9 cellular contexts compared by ENCODE assay signal in the genomic region with DNA sequence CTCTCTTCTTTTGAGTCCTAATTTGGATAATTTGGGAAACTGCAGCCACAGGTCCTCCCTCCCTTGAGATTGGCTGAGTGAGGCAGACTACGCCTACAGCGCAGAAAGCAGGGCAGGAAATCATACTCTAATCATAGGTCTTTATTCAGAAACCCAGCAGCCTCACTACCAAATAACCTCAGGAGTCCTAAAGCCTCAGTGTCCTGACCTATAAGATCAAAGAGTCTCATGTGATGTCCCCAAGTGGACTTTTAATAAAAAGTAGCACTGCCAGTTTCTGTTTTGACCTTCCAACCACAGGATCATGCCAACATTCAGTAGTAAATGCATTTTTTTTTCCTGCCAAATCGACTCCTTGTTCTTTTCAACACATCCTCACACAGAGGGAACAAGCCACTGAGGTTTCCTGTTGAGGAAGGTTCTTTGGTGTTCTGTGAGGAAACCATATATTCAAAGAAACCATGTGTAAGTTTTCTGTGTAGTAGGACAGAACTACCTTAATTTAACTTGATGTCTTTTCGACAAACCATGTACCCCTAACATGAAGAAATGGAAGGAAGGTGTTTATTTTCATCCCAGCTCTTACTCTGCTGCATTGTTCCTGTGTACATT.
A peak's percentile ranks its signal among the peaks of the same experiment; 100 is the strongest.
DNase-seq lines count a peak whose midpoint lies in the region; ATAC-seq, FAIRE-seq and TF ChIP-seq lines count a peak whose summit lies in the region.
"Had no signal": no experiment of that assay in that cellular context is flagged by ENCODE, and none has a peak within 500 bp of the region (broad histone marks: within the 10 kb centered on the region; RNA-seq: fewer than 3 reads in every experiment).

No MANE protein-coding gene starts in this region.

- no peak for TF ChIP-seq RAD21 in IMR-90 (IDR thresholded peaks at IDR 0.05; ENCODE audit: low read length)

- H3K27me3 Mint-ChIP-seq in activated CD4-positive, alpha-beta T cell treated with anti-CD3 and anti-CD28 coated beads, Interleukin-2, amount 10 ng/mL, durations not matched to agents 24 days and 14 days, result no peaks in the 10 kb centered on the region
- peaks cover 1% of the 10 kb centered on the region for H3K27me3 Mint-ChIP-seq in glutamatergic neuron (ENCODE audit: unreplicated experiment)

- peak overlapping the region; percentile 89; the same call in 1 of the 2 replicates for H3K18ac ChIP-seq in IMR-90 (ENCODE audit: low read depth, low read length)

- peak overlapping the region; percentile 67 for H3K4me3 Mint-ChIP-seq in activated CD4-positive, alpha-beta T cell treated with anti-CD3 and anti-CD28 coated beads, Interleukin-2, amount 10 ng/mL, durations not matched to agents 24 days and 14 days
- no peak overlapping the region for H3K4me3 Mint-ChIP-seq in glutamatergic neuron (ENCODE audit: unreplicated experiment)

- POLR2A ChIA-PET in IMR-90 (lab: Charles Lee; ENCODE audit: unreplicated experiment), result interaction anchor here (1.0 kb wide), 1 partner anchor 17 kb away, joined by 3 read pairs; no protein-coding TSS in a partner anchor

- H2AK5ac ChIP-seq in IMR-90 (ENCODE audit: low read depth, low read length), result peak overlapping the region; percentile 7; the same call in 1 of the 2 replicates

- H3K4ac ChIP-seq in IMR-90 (ENCODE audit: low read depth, low read length), result peak overlapping the region; percentile 75

- peak overlapping the region; percentile 38 for H4K91ac ChIP-seq in IMR-90 (ENCODE audit: insufficient read depth, low read depth, low read length)

- H3K9me3 Mint-ChIP-seq in activated CD4-positive, alpha-beta T cell treated with anti-CD3 and anti-CD28 coated beads, Interleukin-2, amount 10 ng/mL, durations not matched to agents 24 days and 14 days, result peaks cover 3% of the 10 kb centered on the region
- no peaks in the 10 kb centered on the region for H3K9me3 Mint-ChIP-seq in glutamatergic neuron (ENCODE audit: unreplicated experiment)

- H3K36me3 Mint-ChIP-seq in activated CD4-positive, alpha-beta T cell treated with anti-CD3 and anti-CD28 coated beads, Interleukin-2, amount 10 ng/mL, durations not matched to agents 24 days and 14 days (ENCODE audit: low read depth), result peaks cover 29% of the 10 kb centered on the region
- peaks cover 3% of the 10 kb centered on the region for H3K36me3 Mint-ChIP-seq in glutamatergic neuron (ENCODE audit: unreplicated experiment)

- DNase-seq in IMR-90, result no peak
- DNase-seq in activated CD4-positive, alpha-beta T cell treated with anti-CD3 and anti-CD28 coated beads, Interleukin-2, amount 10 ng/mL, durations not matched to agents 24 days and 14 days, result peak; percentile 78
- no peak for DNase-seq in esophagus squamous epithelium (lab: John Stamatoyannopoulos, UW)
- peak; percentile 43 for DNase-seq in stimulated activated naive CD8-positive, alpha-beta T cell treated with anti-CD3 and anti-CD28 coated beads, Interleukin-15, Interleukin-2, amounts not matched to agents 100 U/mL and 50 U/mL, for 24 hours
- no peak for DNase-seq in RCC 7860 (ENCODE audit: low spot score)
- DNase-seq in glutamatergic neuron, result no peak
- DNase-seq: NCI-H510A had no signal

- FAIRE-seq in RCC 7860 (lab: Jason Lieb, UNC), result no peak

- H2BK15ac ChIP-seq in IMR-90 (ENCODE audit: low read depth, low read length), result peak overlapping the region; percentile 81; the same call in 2 of the 3 replicates

- peak overlapping the region; percentile 23 to 79 for H4K8ac ChIP-seq in IMR-90 (ENCODE audit: low read depth in 2 of 2, low read length in 2 of 2)

- no peak overlapping the region for H3K4me2 ChIP-seq in IMR-90 (ENCODE audit: low read depth, low read length)

- H2BK20ac ChIP-seq in IMR-90 (ENCODE audit: low read depth, low read length), result peak overlapping the region; percentile 89

- peak overlapping the region; percentile 95 for H4K5ac ChIP-seq in IMR-90 (ENCODE audit: low read depth, low read length)

- no peak overlapping the region for H3K56ac ChIP-seq in IMR-90 (ENCODE audit: extremely low read depth, insufficient read depth, low read length)

- no peaks in the 10 kb centered on the region for H3K27me3 ChIP-seq in IMR-90 (ENCODE audit: control insufficient read depth, insufficient read depth, low read length)
- H3K27me3 ChIP-seq in esophagus squamous epithelium, result no peaks in the 10 kb centered on the region
- H3K27me3 ChIP-seq: neutrophil had no signal

- H3K27ac Mint-ChIP-seq in activated CD4-positive, alpha-beta T cell treated with anti-CD3 and anti-CD28 coated beads, Interleukin-2, amount 10 ng/mL, durations not matched to agents 24 days and 14 days, result peak overlapping the region; percentile 96
- H3K27ac Mint-ChIP-seq in glutamatergic neuron (ENCODE audit: unreplicated experiment), result no peak overlapping the region

- in situ Hi-C loops in IMR-90 (cut with MboI; ENCODE audit: low sequenced_read_pairs), result no loop called here

- TF ChIP-seq POLR2A in IMR-90 (IDR thresholded peaks at IDR 0.05; ENCODE audit: low read depth, low read length) (no peak), esophagus squamous epithelium (IDR thresholded peaks at IDR 0.05) (no peak)

- WGBS in IMR-90 (ENCODE audit: extremely low coverage in 2 of 2, insufficient read length in 1 of 2), 2 experiments, result 100% methylated on average over 2 of the region's 4 CpGs; no CpG with 5 or more reads in 1 of the 2 experiments
- WGBS in esophagus squamous epithelium, 2 donors, result 66 to 72% methylated on average over 2 to 3 of the region's 4 CpGs

- H3K79me1 ChIP-seq in IMR-90 (ENCODE audit: low read depth in 1 of 2, low read length in 2 of 2), result peaks cover 0 to 20% of the 10 kb centered on the region in 2 experiments; a peak in 3 of 4 replicates

- H3K23ac ChIP-seq in IMR-90 (ENCODE audit: low read depth, low read length), result peak overlapping the region; percentile 47

- intact Hi-C loops in IMR-90 (cut with micrococcal nuclease) (no loop called here), esophagus squamous epithelium (cut with DNase I) (no loop called here)
- intact Hi-C loops in activated CD4-positive, alpha-beta T cell treated with anti-CD3 and anti-CD28 coated beads, Interleukin-2, amount 10 ng/mL, durations not matched to agents 24 days and 14 days (cut with micrococcal nuclease), result no loop called here

- H2AFZ ChIP-seq in IMR-90 (replicated peaks; ENCODE audit: low read length, poor library complexity), result peak overlapping the region; percentile 66

- peaks cover 63% of the 10 kb centered on the region for H3K4me1 Mint-ChIP-seq in activated CD4-positive, alpha-beta T cell treated with anti-CD3 and anti-CD28 coated beads, Interleukin-2, amount 10 ng/mL, durations not matched to agents 24 days and 14 days
- no peaks in the 10 kb centered on the region for H3K4me1 Mint-ChIP-seq in glutamatergic neuron (ENCODE audit: low read depth, unreplicated experiment)

- ATAC-seq in IMR-90 (ENCODE audit: low read depth), result no peak
- ATAC-seq in stimulated activated naive CD8-positive, alpha-beta T cell treated with anti-CD3 and anti-CD28 coated beads, Interleukin-15, Interleukin-2, amounts not matched to agents 100 U/mL and 50 U/mL, for 24 hours, result no peak
- no peak for ATAC-seq in GM21423 (IDR thresholded peaks at IDR 0.05; ENCODE audit: unreplicated experiment)

- H3K9ac ChIP-seq in IMR-90 (ENCODE audit: low read depth, low read length), result no peak overlapping the region

- H3K9me1 ChIP-seq in IMR-90 (ENCODE audit: insufficient read depth, low read length), result peaks cover 28% of the 10 kb centered on the region

- CTCF ChIA-PET in IMR-90 (lab: Yijun Ruan, JAX), result interaction anchor here (0.6 kb wide), 1 partner anchor 128 kb away, joined by 6 read pairs; no protein-coding TSS in a partner anchor

- BruUV-seq in IMR-90 (replicated peaks; lab: Mats Ljungman, UMichigan), result no TSS peak

- H3K27ac ChIP-seq in IMR-90 (ENCODE audit: insufficient read depth, low read length) (peak overlapping the region; percentile 13; the same call in 1 of the 2 replicates), esophagus squamous epithelium (peak overlapping the region; percentile 55 to 85 (median 72))
- H3K27ac ChIP-seq: neutrophil had no signal

- H2BK120ac ChIP-seq in IMR-90 (ENCODE audit: low read depth, low read length), result peak overlapping the region; percentile 86

- peaks cover 28% of the 10 kb centered on the region for H3K4me1 ChIP-seq in IMR-90 (ENCODE audit: control insufficient read depth, insufficient read depth, low read length)
- H3K4me1 ChIP-seq in esophagus squamous epithelium, result peaks cover 31 to 82% (median 39%) of the 10 kb centered on the region in 3 donors

- H4K20me1 ChIP-seq in IMR-90 (ENCODE audit: insufficient read depth, low read length), result no peaks in the 10 kb centered on the region; the same call in 1 of the 2 replicates

- no peak overlapping the region for H3K4me3 ChIP-seq in IMR-90 (ENCODE audit: insufficient read depth, low read depth, low read length)
- no peak overlapping the region for H3K4me3 ChIP-seq in esophagus squamous epithelium

- peak overlapping the region; percentile 69 for H2BK5ac ChIP-seq in IMR-90 (ENCODE audit: low read depth, low read length, poor library complexity, severe bottlenecking)

- peak overlapping the region; percentile 76 for H3K14ac ChIP-seq in IMR-90 (replicated peaks; ENCODE audit: low read depth, low read length)

- H3K36me3 ChIP-seq in IMR-90 (ENCODE audit: control insufficient read depth, insufficient read depth, low read length) (no peaks in the 10 kb centered on the region), esophagus squamous epithelium (no peaks in the 10 kb centered on the region)
- H3K36me3 ChIP-seq: neutrophil had no signal

- H3K9me3 ChIP-seq in IMR-90 (ENCODE audit: control insufficient read depth, insufficient read depth, low read length), result no peaks in the 10 kb centered on the region
- H3K9me3 ChIP-seq in esophagus squamous epithelium, result no peaks in the 10 kb centered on the region
- H3K9me3 ChIP-seq: neutrophil had no signal

- dilution Hi-C loops in IMR-90 (cut with HindIII; ENCODE audit: low sequenced_read_pairs, unreplicated experiment), result no loop called here

- H2AK9ac ChIP-seq in IMR-90 (replicated peaks; ENCODE audit: low read depth, low read length, poor library complexity), result no peak overlapping the region

- TF ChIP-seq CTCF in IMR-90 (conservative IDR thresholded peaks at IDR 0.05; ENCODE audit: low read depth, low read length) (no peak), esophagus squamous epithelium (IDR thresholded peaks at IDR 0.05) (no peak), glutamatergic neuron (IDR thresholded peaks at IDR 0.05; ENCODE audit: partially characterized antibody, unreplicated experiment) (no peak)

TF ChIP-seq in IMR-90, 13 proteins besides CTCF, POLR2A, EP300 and RAD21 (continues in another document):
- TF ChIP-seq BHLHE40 (IDR thresholded peaks at IDR 0.05; ENCODE audit: low read depth, low read length) (no peak), ELK1 (IDR thresholded peaks at IDR 0.05; ENCODE audit: borderline replicate concordance, low read depth, low read length) (no peak)

Comparison
In these comparisons a context has a peak if more than half of its experiments do, and no peak if none do; other contexts are left out.
1. DNase-seq: peak in activated CD4-positive, alpha-beta T cell treated with anti-CD3 and anti-CD28 coated beads, Interleukin-2, amount 10 ng/mL, durations not matched to agents 24 days and 14 days (single experiment) and stimulated activated naive CD8-positive, alpha-beta T cell treated with anti-CD3 and anti-CD28 coated beads, Interleukin-15, Interleukin-2, amounts not matched to agents 100 U/mL and 50 U/mL, for 24 hours (single experiment); none in IMR-90 (single experiment), esophagus squamous epithelium (single experiment), RCC 7860 (single experiment) and glutamatergic neuron (single experiment).